Comparison of ENCODE assay signal across 2 cellular contexts in the genomic region with DNA sequence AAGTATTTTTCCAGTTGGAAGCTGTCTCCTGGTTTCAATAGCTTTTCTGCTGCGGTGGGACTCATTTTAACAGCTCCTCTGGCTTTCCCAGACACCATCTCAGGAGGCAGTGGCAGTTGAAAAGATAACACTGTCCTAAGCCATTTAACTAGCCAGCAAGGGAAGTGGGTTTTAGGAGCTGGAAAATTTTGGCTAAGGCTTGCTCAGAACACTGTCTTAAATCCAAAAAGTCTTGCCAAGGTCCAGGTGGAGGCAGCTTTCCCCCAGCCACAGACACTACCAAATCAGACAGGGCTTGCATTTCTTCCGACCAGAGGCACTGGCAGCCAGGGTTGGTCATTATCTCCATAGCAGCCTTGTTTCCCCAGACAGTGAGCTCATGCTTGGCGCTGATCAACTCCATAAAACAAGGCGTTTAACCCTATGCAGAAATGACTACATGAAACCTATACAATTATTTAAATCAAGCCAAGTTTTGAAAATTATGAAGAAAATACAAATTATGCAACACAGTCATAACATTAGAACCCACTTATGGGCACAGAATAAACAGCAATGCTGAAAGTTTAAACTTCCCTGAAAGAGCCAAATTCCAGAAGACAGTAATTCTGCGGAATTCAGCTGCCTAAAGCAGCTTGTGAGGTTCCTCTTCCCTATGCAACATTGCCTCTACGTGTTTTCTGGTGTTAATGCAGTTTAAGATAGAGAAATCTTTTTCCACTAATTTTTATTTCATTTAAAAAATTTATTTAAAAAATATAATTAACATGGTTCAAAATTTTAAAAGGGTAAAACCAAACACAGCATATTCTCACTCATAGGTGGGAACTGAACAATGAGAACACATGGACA.
TF ChIP-seq lines count a peak whose summit lies in the region.

No MANE protein-coding gene starts in this region.

TF ChIP-seq in IMR-90, 13 proteins besides CTCF, POLR2A, EP300 and RAD21:
- TF ChIP-seq, protein P1, sequence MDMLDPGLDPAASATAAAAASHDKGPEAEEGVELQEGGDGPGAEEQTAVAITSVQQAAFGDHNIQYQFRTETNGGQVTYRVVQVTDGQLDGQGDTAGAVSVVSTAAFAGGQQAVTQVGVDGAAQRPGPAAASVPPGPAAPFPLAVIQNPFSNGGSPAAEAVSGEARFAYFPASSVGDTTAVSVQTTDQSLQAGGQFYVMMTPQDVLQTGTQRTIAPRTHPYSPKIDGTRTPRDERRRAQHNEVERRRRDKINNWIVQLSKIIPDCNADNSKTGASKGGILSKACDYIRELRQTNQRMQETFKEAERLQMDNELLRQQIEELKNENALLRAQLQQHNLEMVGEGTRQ (IDR thresholded peaks at IDR 0.05; ENCODE audit: low read depth, low read length), result no peak
- TF ChIP-seq, protein P2, sequence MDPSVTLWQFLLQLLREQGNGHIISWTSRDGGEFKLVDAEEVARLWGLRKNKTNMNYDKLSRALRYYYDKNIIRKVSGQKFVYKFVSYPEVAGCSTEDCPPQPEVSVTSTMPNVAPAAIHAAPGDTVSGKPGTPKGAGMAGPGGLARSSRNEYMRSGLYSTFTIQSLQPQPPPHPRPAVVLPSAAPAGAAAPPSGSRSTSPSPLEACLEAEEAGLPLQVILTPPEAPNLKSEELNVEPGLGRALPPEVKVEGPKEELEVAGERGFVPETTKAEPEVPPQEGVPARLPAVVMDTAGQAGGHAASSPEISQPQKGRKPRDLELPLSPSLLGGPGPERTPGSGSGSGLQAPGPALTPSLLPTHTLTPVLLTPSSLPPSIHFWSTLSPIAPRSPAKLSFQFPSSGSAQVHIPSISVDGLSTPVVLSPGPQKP (IDR thresholded peaks at IDR 0.05; ENCODE audit: borderline replicate concordance, low read depth, low read length), result no peak
- TF ChIP-seq SMC3 (IDR thresholded peaks at IDR 0.05; ENCODE audit: low read depth, low read length) (peak; percentile 31; the same call in 1 of the 2 replicates), FOS (IDR thresholded peaks at IDR 0.05; ENCODE audit: low read depth, low read length) (0 out of 2 replicates have a peak, but pooled peaks have one; percentile 12)

TF ChIP-seq in H1, 55 proteins besides CTCF, POLR2A, EP300 and RAD21:
- TF ChIP-seq, protein P3, sequence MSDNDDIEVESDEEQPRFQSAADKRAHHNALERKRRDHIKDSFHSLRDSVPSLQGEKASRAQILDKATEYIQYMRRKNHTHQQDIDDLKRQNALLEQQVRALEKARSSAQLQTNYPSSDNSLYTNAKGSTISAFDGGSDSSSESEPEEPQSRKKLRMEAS (IDR thresholded peaks at IDR 0.05), result no peak
- TF ChIP-seq SRF (IDR thresholded peaks at IDR 0.05; ENCODE audit: low read depth, low read length), result no peak
- no peak for TF ChIP-seq HDAC2 (IDR thresholded peaks at IDR 0.05; ENCODE audit: borderline replicate concordance in 1 of 2, low read depth in 2 of 2, low read length in 2 of 2)
- TF ChIP-seq, protein P4, sequence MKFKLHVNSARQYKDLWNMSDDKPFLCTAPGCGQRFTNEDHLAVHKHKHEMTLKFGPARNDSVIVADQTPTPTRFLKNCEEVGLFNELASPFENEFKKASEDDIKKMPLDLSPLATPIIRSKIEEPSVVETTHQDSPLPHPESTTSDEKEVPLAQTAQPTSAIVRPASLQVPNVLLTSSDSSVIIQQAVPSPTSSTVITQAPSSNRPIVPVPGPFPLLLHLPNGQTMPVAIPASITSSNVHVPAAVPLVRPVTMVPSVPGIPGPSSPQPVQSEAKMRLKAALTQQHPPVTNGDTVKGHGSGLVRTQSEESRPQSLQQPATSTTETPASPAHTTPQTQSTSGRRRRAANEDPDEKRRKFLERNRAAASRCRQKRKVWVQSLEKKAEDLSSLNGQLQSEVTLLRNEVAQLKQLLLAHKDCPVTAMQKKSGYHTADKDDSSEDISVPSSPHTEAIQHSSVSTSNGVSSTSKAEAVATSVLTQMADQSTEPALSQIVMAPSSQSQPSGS (IDR thresholded peaks at IDR 0.05; ENCODE audit: low read length), result no peak
- TF ChIP-seq RBBP5 (IDR thresholded peaks at IDR 0.05; ENCODE audit: borderline replicate concordance, low read depth, low read length), result no peak
- no peak for TF ChIP-seq TCF12 (IDR thresholded peaks at IDR 0.05; ENCODE audit: low read depth, low read length)
- no peak for TF ChIP-seq FOSL1 (IDR thresholded peaks at IDR 0.05; ENCODE audit: insufficient read depth, low read depth, low read length)
- no peak for TF ChIP-seq CEBPB (IDR thresholded peaks at IDR 0.05; ENCODE audit: low read depth, low read length)
- no peak for TF ChIP-seq SUZ12 (IDR thresholded peaks at IDR 0.05; ENCODE audit: low read length)
- TF ChIP-seq CTBP2 (IDR thresholded peaks at IDR 0.05; ENCODE audit: borderline replicate concordance, insufficient read depth, insufficient read length, low read length), result no peak
- TF ChIP-seq RNF2 (IDR thresholded peaks at IDR 0.05; ENCODE audit: borderline replicate concordance, low read depth, low read length, missing control alignments, poor library complexity, severe bottlenecking), result no peak
- no peak for TF ChIP-seq BCL11A (IDR thresholded peaks at IDR 0.05; ENCODE audit: low read depth in 2 of 2, low read length in 2 of 2)
